ENCODE assay signal across 1 cellular context in genomic region chr7:100432053-100432452, GRCh38.
TF ChIP-seq lines count a peak whose summit lies in the region.

No MANE protein-coding gene starts in this region.

TF ChIP-seq in GM23338, 12 proteins besides CTCF, POLR2A, EP300 and RAD21:
- TF ChIP-seq STAT1 (IDR thresholded peaks at IDR 0.05; ENCODE audit: unreplicated experiment): no peak
- TF ChIP-seq ZNF331 (CRISPR knock-in tag; IDR thresholded peaks at IDR 0.05; ENCODE audit: low read depth): no peak
- TF ChIP-seq EZH2 (IDR thresholded peaks at IDR 0.05; ENCODE audit: low read depth, unreplicated experiment): no peak
- TF ChIP-seq POLR2AphosphoS5 (IDR thresholded peaks at IDR 0.05; ENCODE audit: low read depth): no peak; the same call in 1 of the 2 replicates
- no peak for TF ChIP-seq ETS1 (IDR thresholded peaks at IDR 0.05)
- no peak for TF ChIP-seq EZH2phosphoT487 (IDR thresholded peaks at IDR 0.05; ENCODE audit: unreplicated experiment)
- TF ChIP-seq CREB1 (CRISPR knock-in tag; IDR thresholded peaks at IDR 0.05; ENCODE audit: low read depth): no peak
- TF ChIP-seq REST (IDR thresholded peaks at IDR 0.05; ENCODE audit: unreplicated experiment): no peak
- TF ChIP-seq JUNB (IDR thresholded peaks at IDR 0.05; ENCODE audit: unreplicated experiment): no peak
- no peak for TF ChIP-seq ZNF114 (CRISPR knock-in tag; IDR thresholded peaks at IDR 0.05)
- TF ChIP-seq ZNF462 (CRISPR knock-in tag; IDR thresholded peaks at IDR 0.05): no peak
- TF ChIP-seq NANOG (IDR thresholded peaks at IDR 0.05; ENCODE audit: borderline replicate concordance): no peak
